8 cellular contexts compared by ENCODE assay signal in the genomic region with DNA sequence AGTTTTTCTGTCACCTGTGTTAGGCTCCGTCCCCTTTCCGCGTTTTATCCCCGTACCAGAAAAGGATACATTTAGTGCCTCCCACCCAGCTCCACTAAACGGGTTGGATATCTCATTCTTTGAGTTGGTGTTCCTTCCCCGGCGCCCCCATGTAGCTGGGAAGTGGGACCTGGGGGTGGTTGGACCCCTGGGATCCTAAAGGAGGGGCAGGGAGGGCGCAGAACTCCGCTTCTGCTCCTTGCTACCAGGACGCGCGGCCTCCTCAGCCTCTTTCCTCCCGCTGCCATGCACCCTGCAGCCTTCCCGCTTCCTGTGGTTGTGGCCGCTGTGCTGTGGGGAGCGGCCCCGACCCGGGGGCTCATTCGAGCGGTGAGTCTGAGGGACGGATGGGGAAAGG. TPM values are rescaled to one million over a fixed set of nuclear protein-coding genes. Genes with fewer than 3 reads are reported as not detected.
DNase-seq lines count a peak whose midpoint lies in the region; ATAC-seq and TF ChIP-seq lines count a peak whose summit lies in the region.

No MANE protein-coding gene starts in this region.

- CTCF ChIA-PET in MCF 10A (lab: Yijun Ruan, JAX) = interaction anchor here (0.9 to 3.0 kb wide), 4 partner anchors 30 to 151 kb away, joined by 3 to 24 read pairs (median 4); no protein-coding TSS in a partner anchor

- ATAC-seq in DND-41 (ENCODE audit: insufficient read depth, low read depth) (peak; percentile 42), RWPE2 (ENCODE audit: low read depth) (no peak), GM21825 (IDR thresholded peaks at IDR 0.05; ENCODE audit: unreplicated experiment) (no peak), GM21619 (IDR thresholded peaks at IDR 0.05; ENCODE audit: unreplicated experiment) (no peak)

- H3K9ac ChIP-seq in DND-41 (ENCODE audit: low read depth, low read length) = peak overlapping the region; percentile 82

- H3K4me3 ChIP-seq in DND-41 (ENCODE audit: low read depth in 1 of 2, low read length in 2 of 2) (peak overlapping the region; percentile 54 to 77), RWPE2 (ENCODE audit: severe bottlenecking) (peak overlapping the region; percentile 63)

- H3K27ac Mint-ChIP-seq in MCF 10A (ENCODE audit: low read depth, unreplicated experiment) = peak overlapping the region; percentile 98
- H3K27ac Mint-ChIP-seq in type B pancreatic cell = peak overlapping the region; percentile 99

- TSS peak; percentile 72 for BruUV-seq in MCF 10A (replicated peaks; lab: Mats Ljungman, UMichigan)

- peaks cover 55% of the 10 kb centered on the region for H4K20me1 ChIP-seq in DND-41 (ENCODE audit: insufficient read depth, low read length)

- H3K27ac ChIP-seq in DND-41 (ENCODE audit: low read length) (peak overlapping the region; percentile 94), RWPE2 (ENCODE audit: poor library complexity, severe bottlenecking) (peak overlapping the region; percentile 99)

- TF ChIP-seq CTCF in DND-41 (IDR thresholded peaks at IDR 0.05; ENCODE audit: borderline replicate concordance, extremely low read depth, low read length, poor library complexity, severe bottlenecking) = no peak
- no peak for TF ChIP-seq CTCF in RWPE2 (IDR thresholded peaks at IDR 0.05; ENCODE audit: poor library complexity, severe bottlenecking)
- TF ChIP-seq CTCF in MCF 10A (IDR thresholded peaks at IDR 0.05; ENCODE audit: unreplicated experiment) = no peak
- no peak for TF ChIP-seq CTCF in type B pancreatic cell (conservative IDR thresholded peaks at IDR 0.05)

- H3K36me3 ChIP-seq in DND-41 (ENCODE audit: insufficient read depth, low read length) = peaks cover 70% of the 10 kb centered on the region
- peaks cover 54% of the 10 kb centered on the region for H3K36me3 ChIP-seq in RWPE2 (ENCODE audit: low read depth)

- H3K4me1 ChIP-seq in DND-41 (ENCODE audit: insufficient read depth, low read length) = peaks cover 63% of the 10 kb centered on the region
- peaks cover 24% of the 10 kb centered on the region for H3K4me1 ChIP-seq in RWPE2 (ENCODE audit: insufficient read depth, poor library complexity, severe bottlenecking)

- peak; percentile 76 for DNase-seq in DND-41
- no peak for DNase-seq in RWPE2 (ENCODE audit: low spot score)
- no peak for DNase-seq in MCF 10A (ENCODE audit: unreplicated experiment)
- DNase-seq in lung microvascular endothelial cell (ENCODE audit: low read depth in 2 of 2) = peak; percentile 15 to 35
- no peak for DNase-seq in type B pancreatic cell (ENCODE audit: extremely low spot score, unreplicated experiment)
- no peak for DNase-seq in anterior cingulate cortex (lab: John Stamatoyannopoulos, UW)

- peaks cover 70% of the 10 kb centered on the region for H3K79me2 ChIP-seq in DND-41 (ENCODE audit: insufficient read depth, low read length)

- POLR2A ChIA-PET in MCF 10A (lab: Yijun Ruan, JAX) = interaction anchor here (0.6 to 21.5 kb wide), 26 partner anchors 9 to 1365 kb away, joined by 3 to 639 read pairs (median 6); partner anchors contain the start of genes ARRB2, CAMTA2, CHRNE and CYB5D2

- peak overlapping the region; percentile 97 for H3K4me2 ChIP-seq in DND-41 (ENCODE audit: insufficient read depth, low read length)

- H3K4me1 Mint-ChIP-seq in MCF 10A (ENCODE audit: insufficient read depth, unreplicated experiment) (peaks cover 50% of the 10 kb centered on the region), type B pancreatic cell (ENCODE audit: unreplicated experiment) (peaks cover 36% of the 10 kb centered on the region)

- H3K9me3 Mint-ChIP-seq in MCF 10A (ENCODE audit: unreplicated experiment) (no peaks in the 10 kb centered on the region), type B pancreatic cell (no peaks in the 10 kb centered on the region)

- intact Hi-C loops in MCF 10A (cut with micrococcal nuclease) = loop anchor here (1.0 to 2.0 kb wide), 2 partner anchors 20 to 31 kb away; no protein-coding TSS in a partner anchor

- H3K27me3 ChIP-seq in DND-41 (ENCODE audit: insufficient read depth, low read length, poor library complexity) (no peaks in the 10 kb centered on the region), RWPE2 (ENCODE audit: insufficient read depth, poor library complexity, severe bottlenecking) (no peaks in the 10 kb centered on the region)

- no peaks in the 10 kb centered on the region for H3K9me3 ChIP-seq in DND-41 (ENCODE audit: insufficient read depth, low read length, severe bottlenecking)
- H3K9me3 ChIP-seq in RWPE2 (ENCODE audit: severe bottlenecking) = no peaks in the 10 kb centered on the region

- peak overlapping the region; percentile 91 for H3K4me3 Mint-ChIP-seq in MCF 10A (ENCODE audit: unreplicated experiment)
- H3K4me3 Mint-ChIP-seq in type B pancreatic cell = peak overlapping the region; percentile 98

- peak overlapping the region; percentile 69 for H2AFZ ChIP-seq in DND-41 (ENCODE audit: low read depth, low read length)

- H3K36me3 Mint-ChIP-seq in MCF 10A (ENCODE audit: insufficient read depth, unreplicated experiment) (peaks cover 62% of the 10 kb centered on the region), type B pancreatic cell (peaks cover 15% of the 10 kb centered on the region)

- H3K27me3 Mint-ChIP-seq in MCF 10A (ENCODE audit: insufficient read depth, unreplicated experiment) = no peaks in the 10 kb centered on the region
- H3K27me3 Mint-ChIP-seq in type B pancreatic cell = no peaks in the 10 kb centered on the region

RNA-seq across cellular contexts. Expression of gene RNF167, which starts 0.6 kb away (rescaled TPM):
- total RNA-seq in MCF 10A (2022) (100.0 and 109 TPM in 2 replicates), lung microvascular endothelial cell (13.5 and 23.2 TPM in 2 replicates), type B pancreatic cell (ENCODE audit: low replicate concordance) (98.8 and 132 TPM in 2 replicates)

RNA-seq across cellular contexts. Expression of gene SLC25A11, which starts 0.8 kb away (rescaled TPM):
- 46.8 and 54.5 TPM in 2 replicates for total RNA-seq in MCF 10A (2022)
- total RNA-seq in lung microvascular endothelial cell = 38.4 and 57.3 TPM in 2 replicates
- 60.2 and 63.6 TPM in 2 replicates for total RNA-seq in type B pancreatic cell (ENCODE audit: low replicate concordance)

RNA-seq across cellular contexts. Expression of gene PFN1, which starts 7.7 kb away (rescaled TPM):
- total RNA-seq in MCF 10A (2022) = 1,010 and 1,106 TPM in 2 replicates
- total RNA-seq in lung microvascular endothelial cell = 280 and 359 TPM in 2 replicates
- total RNA-seq in type B pancreatic cell (ENCODE audit: low replicate concordance) = 404 and 455 TPM in 2 replicates

RNA-seq across cellular contexts. Expression of gene GP1BA, which starts 8.5 kb away (rescaled TPM):
- total RNA-seq in MCF 10A (2022) (not detected in 2 replicates), lung microvascular endothelial cell (not detected in 2 replicates), type B pancreatic cell (ENCODE audit: low replicate concordance) (not detected in 2 replicates)

RNA-seq across cellular contexts. Expression of gene ENO3, which starts 10.3 kb away (rescaled TPM):
- 19.0 and 20.2 TPM in 2 replicates for total RNA-seq in MCF 10A (2022)
- 1.1 and 2.6 TPM in 2 replicates for total RNA-seq in lung microvascular endothelial cell
- 4.8 and 24.0 TPM in 2 replicates for total RNA-seq in type B pancreatic cell (ENCODE audit: low replicate concordance)

Comparison
In these comparisons a context has a peak if more than half of its experiments do, and no peak if none do; other contexts are left out.
1. DNase-seq: peak in DND-41 (single experiment) and lung microvascular endothelial cell (2 of 2); none in RWPE2 (single experiment), MCF 10A (single experiment), type B pancreatic cell (single experiment) and anterior cingulate cortex (0 of 58).